18 cellular contexts compared by ENCODE assay signal in the genomic region with DNA sequence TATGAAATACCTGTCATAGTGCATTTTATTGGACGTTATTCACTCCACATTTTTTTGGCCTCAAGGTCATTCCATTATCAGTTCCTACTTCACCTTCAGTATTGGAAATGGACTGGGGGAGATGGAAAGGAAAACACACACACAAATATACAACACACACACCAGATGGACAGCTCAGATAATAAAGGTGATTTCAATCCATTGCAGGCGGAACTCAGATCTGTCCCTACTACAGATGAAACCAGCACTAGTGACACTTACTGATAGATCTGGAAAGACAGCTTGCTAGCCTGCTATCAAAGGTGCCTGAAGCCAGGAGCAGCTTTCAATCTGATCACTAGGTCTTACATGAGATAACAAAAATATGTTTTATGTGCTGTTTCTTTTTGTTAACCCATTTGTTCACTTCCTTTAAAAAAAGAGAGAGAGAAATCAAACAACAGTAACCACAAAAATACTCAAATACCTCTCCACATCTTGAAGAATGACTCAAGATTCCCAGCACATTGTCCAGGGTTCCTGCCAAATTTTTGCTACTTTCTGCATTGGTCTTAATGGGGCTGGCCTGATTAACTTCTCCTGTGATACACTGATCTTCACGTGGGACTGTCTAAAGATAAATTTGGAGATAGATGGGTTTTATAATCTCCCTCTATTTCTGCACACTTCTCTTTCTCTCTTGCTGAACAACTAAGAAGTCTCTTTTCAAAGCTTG.
DNase-seq lines count a peak whose midpoint lies in the region; ATAC-seq, FAIRE-seq and TF ChIP-seq lines count a peak whose summit lies in the region.
"Had no signal": no experiment of that assay in that cellular context is flagged by ENCODE, and none has a peak within 500 bp of the region (broad histone marks: within the 10 kb centered on the region; RNA-seq: fewer than 3 reads in every experiment).

No MANE protein-coding gene starts in this region.

- H3K14ac ChIP-seq in IMR-90 (replicated peaks; ENCODE audit: low read depth, low read length): no peak overlapping the region

- WGBS in IMR-90 (ENCODE audit: extremely low coverage in 2 of 2, insufficient read length in 1 of 2), 2 experiments: no CpG with 5 or more reads among the region's 3 CpGs

- H2AK5ac ChIP-seq in IMR-90 (ENCODE audit: low read depth, low read length): no peak overlapping the region

- no peaks in the 10 kb centered on the region for H3K9me3 Mint-ChIP-seq in astrocyte (ENCODE audit: unreplicated experiment)

- H3K27ac Mint-ChIP-seq in astrocyte (ENCODE audit: unreplicated experiment): no peak overlapping the region

- no peaks in the 10 kb centered on the region for H3K79me2 ChIP-seq in astrocyte (ENCODE audit: insufficient read depth, low read length)

- H3K4me3 ChIP-seq in IMR-90 (ENCODE audit: insufficient read depth, low read depth, low read length) (no peak overlapping the region), astrocyte (ENCODE audit: insufficient read depth, low read depth, low read length) (no peak overlapping the region), fibroblast of mammary gland (ENCODE audit: control insufficient read depth, low read depth, low read length) (no peak overlapping the region), ascending aorta (no peak overlapping the region)

- no TSS peak for BruUV-seq in IMR-90 (replicated peaks; lab: Mats Ljungman, UMichigan)

- peaks cover 3% of the 10 kb centered on the region; the same call in 1 of the 2 replicates for H3K4me1 ChIP-seq in IMR-90 (ENCODE audit: control insufficient read depth, insufficient read depth, low read length)
- peaks cover 12% of the 10 kb centered on the region for H3K4me1 ChIP-seq in astrocyte (ENCODE audit: insufficient read depth, low read length)
- no peaks in the 10 kb centered on the region for H3K4me1 ChIP-seq in ascending aorta

- H3K79me1 ChIP-seq in IMR-90 (ENCODE audit: low read depth in 1 of 2, low read length in 2 of 2): no peaks in the 10 kb centered on the region

- no peak overlapping the region for H3K23ac ChIP-seq in IMR-90 (ENCODE audit: low read depth, low read length)

- CTCF ChIA-PET in IMR-90 (lab: Yijun Ruan, JAX): interaction anchor here (0.6 kb wide), 2 partner anchors 16 to 83 kb away, joined by 4 to 7 read pairs; no protein-coding TSS in a partner anchor

- DNase-seq in A172 (ENCODE audit: low spot score) (peak; percentile 49), IMR-90 (peak; percentile 47), astrocyte (ENCODE audit: low read depth) (peak; percentile 81), fibroblast of mammary gland (ENCODE audit: low read depth) (peak; percentile 18), NCI-H128 (lab: John Stamatoyannopoulos, UW; ENCODE audit: unreplicated experiment) (no peak), ascending aorta (ENCODE audit: low spot score in 2 of 2) (no peak), RPMI8226 (no peak), activated T-cell treated with anti-CD3 and anti-CD28 coated beads for 4 hours (no peak)
- DNase-seq: C1 segment of cervical spinal cord, DMS79 treated with DMSO at 0.1 percent for 48 hours, GOT3, NCI-H146, NCI-H2081, NCI-H510A treated with DMSO at 0.1 percent for 48 hours, NCI-H82, SHP77 had no signal

- H3K9me1 ChIP-seq in IMR-90 (ENCODE audit: insufficient read depth, low read length): no peaks in the 10 kb centered on the region

- H3K4me3 Mint-ChIP-seq in astrocyte (ENCODE audit: unreplicated experiment): no peak overlapping the region

- peak overlapping the region; percentile 34; the same call in 1 of the 3 replicates for H2BK15ac ChIP-seq in IMR-90 (ENCODE audit: low read depth, low read length)

- no peak overlapping the region for H3K56ac ChIP-seq in IMR-90 (ENCODE audit: extremely low read depth, insufficient read depth, low read length)

- H2BK5ac ChIP-seq in IMR-90 (ENCODE audit: low read depth, low read length, poor library complexity, severe bottlenecking): no peak overlapping the region

- no peak overlapping the region for H3K4ac ChIP-seq in IMR-90 (ENCODE audit: low read depth, low read length)

- no peak overlapping the region for H2BK120ac ChIP-seq in IMR-90 (ENCODE audit: low read depth, low read length)

- ATAC-seq in IMR-90 (ENCODE audit: low read depth): no peak

- no peaks in the 10 kb centered on the region for H3K27me3 Mint-ChIP-seq in astrocyte (ENCODE audit: low read depth, unreplicated experiment)

- H3K27ac ChIP-seq in IMR-90 (ENCODE audit: insufficient read depth, low read length) (no peak overlapping the region), astrocyte (ENCODE audit: low read depth, low read length) (no peak overlapping the region), ascending aorta (no peak overlapping the region)

- no peaks in the 10 kb centered on the region for H4K20me1 ChIP-seq in IMR-90 (ENCODE audit: insufficient read depth, low read length)
- H4K20me1 ChIP-seq in astrocyte (ENCODE audit: insufficient read depth, low read length): no peaks in the 10 kb centered on the region

- H3K27me3 ChIP-seq in IMR-90 (ENCODE audit: control insufficient read depth, insufficient read depth, low read length): peaks cover 4% of the 10 kb centered on the region; the same call in 1 of the 2 replicates
- no peaks in the 10 kb centered on the region for H3K27me3 ChIP-seq in astrocyte (ENCODE audit: insufficient read depth, low read length)
- H3K27me3 ChIP-seq in ascending aorta: no peaks in the 10 kb centered on the region

- TF ChIP-seq CTCF in IMR-90 (conservative IDR thresholded peaks at IDR 0.05; ENCODE audit: low read depth, low read length) (no peak), astrocyte (IDR thresholded peaks at IDR 0.05; ENCODE audit: insufficient read depth, low read depth, low read length) (no peak), fibroblast of mammary gland (conservative IDR thresholded peaks at IDR 0.05; ENCODE audit: control insufficient read depth, insufficient read depth, low read depth, low read length) (no peak), ascending aorta (IDR thresholded peaks at IDR 0.05) (no peak)

- H4K91ac ChIP-seq in IMR-90 (ENCODE audit: insufficient read depth, low read depth, low read length): no peak overlapping the region

- H3K4me2 ChIP-seq in IMR-90 (ENCODE audit: low read depth, low read length): no peak overlapping the region
- peak overlapping the region; percentile 67 for H3K4me2 ChIP-seq in astrocyte (ENCODE audit: low read length)

- H3K4me1 Mint-ChIP-seq in astrocyte (ENCODE audit: low read depth, unreplicated experiment): peaks cover 15% of the 10 kb centered on the region

- in situ Hi-C loops in IMR-90 (cut with MboI; ENCODE audit: low sequenced_read_pairs): no loop called here

- dilution Hi-C loops in IMR-90 (cut with HindIII; ENCODE audit: low sequenced_read_pairs, unreplicated experiment): no loop called here

- no peaks in the 10 kb centered on the region for H3K36me3 ChIP-seq in IMR-90 (ENCODE audit: control insufficient read depth, insufficient read depth, low read length)
- no peaks in the 10 kb centered on the region for H3K36me3 ChIP-seq in astrocyte (ENCODE audit: insufficient read depth, low read length)
- H3K36me3 ChIP-seq in ascending aorta: no peaks in the 10 kb centered on the region

- H4K8ac ChIP-seq in IMR-90 (ENCODE audit: low read depth in 2 of 2, low read length in 2 of 2): no peak overlapping the region

- H3K18ac ChIP-seq in IMR-90 (ENCODE audit: low read depth, low read length): no peak overlapping the region

- H3K36me3 Mint-ChIP-seq in astrocyte (ENCODE audit: low read depth, unreplicated experiment): no peaks in the 10 kb centered on the region

- H4K5ac ChIP-seq in IMR-90 (ENCODE audit: low read depth, low read length): no peak overlapping the region

- H2AFZ ChIP-seq in IMR-90 (replicated peaks; ENCODE audit: low read length, poor library complexity) (no peak overlapping the region), astrocyte (ENCODE audit: low read depth, low read length) (no peak overlapping the region)

- intact Hi-C loops in IMR-90 (cut with micrococcal nuclease) (no loop called here), ascending aorta (cut with DNase I) (no loop called here)

- no peak for FAIRE-seq in astrocyte (lab: Jason Lieb, UNC)
- FAIRE-seq: A204.1, RCC 7860 had no signal

- no peak overlapping the region for H2AK9ac ChIP-seq in IMR-90 (replicated peaks; ENCODE audit: low read depth, low read length, poor library complexity)

- POLR2A ChIA-PET in IMR-90 (lab: Charles Lee; ENCODE audit: unreplicated experiment): no interaction called here

- H2BK20ac ChIP-seq in IMR-90 (ENCODE audit: low read depth, low read length): peak overlapping the region; percentile 39; the same call in 1 of the 2 replicates

- no peak for TF ChIP-seq POLR2A in IMR-90 (IDR thresholded peaks at IDR 0.05; ENCODE audit: low read depth, low read length)

- no peak for TF ChIP-seq RAD21 in IMR-90 (IDR thresholded peaks at IDR 0.05; ENCODE audit: low read length)

- H3K9ac ChIP-seq in IMR-90 (ENCODE audit: low read depth, low read length) (no peak overlapping the region), astrocyte (ENCODE audit: low read length) (no peak overlapping the region)

- H3K9me3 ChIP-seq in IMR-90 (ENCODE audit: control insufficient read depth, insufficient read depth, low read length) (no peaks in the 10 kb centered on the region), astrocyte (ENCODE audit: insufficient read depth, low read depth, low read length) (no peaks in the 10 kb centered on the region), ascending aorta (no peaks in the 10 kb centered on the region)

TF ChIP-seq in IMR-90, 13 proteins besides CTCF, POLR2A, EP300 and RAD21 (continues in another document):
- TF ChIP-seq MXI1 (IDR thresholded peaks at IDR 0.05; ENCODE audit: borderline replicate concordance, low read depth, low read length) (no peak), SMC3 (IDR thresholded peaks at IDR 0.05; ENCODE audit: low read depth, low read length) (no peak), RCOR1 (IDR thresholded peaks at IDR 0.05; ENCODE audit: insufficient replicate concordance, low read length) (no peak), FOS (IDR thresholded peaks at IDR 0.05; ENCODE audit: low read depth, low read length) (no peak), CEBPB (IDR thresholded peaks at IDR 0.05; ENCODE audit: low read depth, low read length) (no peak), CHD1 (IDR thresholded peaks at IDR 0.05; ENCODE audit: low read depth, low read length) (no peak), MAZ (IDR thresholded peaks at IDR 0.05; ENCODE audit: borderline replicate concordance, low read depth, low read length) (no peak), NFE2L2 (IDR thresholded peaks at IDR 0.05; ENCODE audit: low read depth, low read length) (no peak)
- TF ChIP-seq, protein P1, sequence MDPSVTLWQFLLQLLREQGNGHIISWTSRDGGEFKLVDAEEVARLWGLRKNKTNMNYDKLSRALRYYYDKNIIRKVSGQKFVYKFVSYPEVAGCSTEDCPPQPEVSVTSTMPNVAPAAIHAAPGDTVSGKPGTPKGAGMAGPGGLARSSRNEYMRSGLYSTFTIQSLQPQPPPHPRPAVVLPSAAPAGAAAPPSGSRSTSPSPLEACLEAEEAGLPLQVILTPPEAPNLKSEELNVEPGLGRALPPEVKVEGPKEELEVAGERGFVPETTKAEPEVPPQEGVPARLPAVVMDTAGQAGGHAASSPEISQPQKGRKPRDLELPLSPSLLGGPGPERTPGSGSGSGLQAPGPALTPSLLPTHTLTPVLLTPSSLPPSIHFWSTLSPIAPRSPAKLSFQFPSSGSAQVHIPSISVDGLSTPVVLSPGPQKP (IDR thresholded peaks at IDR 0.05; ENCODE audit: borderline replicate concordance, low read depth, low read length): no peak

Comparison
In these comparisons a context has a peak if more than half of its experiments do, and no peak if none do; other contexts are left out.
1. DNase-seq: peak in A172 (single experiment), IMR-90 (single experiment), astrocyte (single experiment) and fibroblast of mammary gland (single experiment); none in NCI-H128 (single experiment), ascending aorta (0 of 2), RPMI8226 (single experiment) and activated T-cell treated with anti-CD3 and anti-CD28 coated beads for 4 hours (single experiment).